21 cellular contexts compared by ENCODE assay signal in genomic region chr6:122825180-122825579, GRCh38. TPM values are rescaled to one million over a fixed set of nuclear protein-coding genes. Genes with fewer than 3 reads are reported as not detected.
"Had no signal": no experiment of that assay in that cellular context is flagged by ENCODE, and none has a peak within 500 bp of the region (broad histone marks: within the 10 kb centered on the region; RNA-seq: fewer than 3 reads in every experiment).

No MANE protein-coding gene starts in this region.

- H3K27me3 ChIP-seq: body of pancreas, foreskin keratinocyte had no signal

- H3K4me1 ChIP-seq: body of pancreas, foreskin keratinocyte had no signal

- H3K9me3 Mint-ChIP-seq: activated CD4-positive, alpha-beta memory T cell treated with anti-CD3 and anti-CD28 coated beads for 36 hours; activated T-cell treated with anti-CD3 and anti-CD28 coated beads, Interleukin-2, amount 50 U/mL, for 24 hours; memory B cell; natural killer cell had no signal

- ATAC-seq: activated CD4-positive, alpha-beta T cell treated with anti-CD3 and anti-CD28 coated beads for 36 hours; activated CD8-positive, alpha-beta memory T cell treated with anti-CD3 and anti-CD28 coated beads, Interleukin-2, amount 10 ng/mL, durations not matched to agents 7 days and 5 days; body of pancreas; foreskin keratinocyte; left ventricle myocardium superior; natural killer cell; right cardiac atrium had no signal

- H3K4me1 Mint-ChIP-seq: activated CD4-positive, alpha-beta T cell treated with anti-CD3 and anti-CD28 coated beads for 36 hours; activated CD8-positive, alpha-beta memory T cell treated with anti-CD3 and anti-CD28 coated beads, Interleukin-2, amount 10 ng/mL, durations not matched to agents 7 days and 5 days; memory B cell; natural killer cell had no signal

- H3K4me3 ChIP-seq: body of pancreas, smooth muscle cell had no signal

- H3K36me3 Mint-ChIP-seq: activated CD4-positive, alpha-beta memory T cell treated with anti-CD3 and anti-CD28 coated beads for 36 hours; activated CD8-positive, alpha-beta memory T cell treated with anti-CD3 and anti-CD28 coated beads, Interleukin-2, amount 10 ng/mL, durations not matched to agents 7 days and 5 days; memory B cell; natural killer cell had no signal

- H3K9me3 ChIP-seq: body of pancreas had no signal

- H3K4me3 Mint-ChIP-seq: activated CD4-positive, alpha-beta memory T cell treated with anti-CD3 and anti-CD28 coated beads for 36 hours; activated CD4-positive, alpha-beta T cell treated with anti-CD3 and anti-CD28 coated beads for 36 hours; activated CD8-positive, alpha-beta memory T cell treated with anti-CD3 and anti-CD28 coated beads, Interleukin-2, amount 10 ng/mL, durations not matched to agents 7 days and 5 days; activated T-cell treated with anti-CD3 and anti-CD28 coated beads, Interleukin-2, amount 50 U/mL, for 24 hours; memory B cell; natural killer cell had no signal

- H3K27me3 Mint-ChIP-seq: memory B cell had no signal

- H3K27ac Mint-ChIP-seq: activated CD4-positive, alpha-beta memory T cell treated with anti-CD3 and anti-CD28 coated beads for 36 hours; activated CD4-positive, alpha-beta T cell treated with anti-CD3 and anti-CD28 coated beads for 36 hours; activated CD8-positive, alpha-beta memory T cell treated with anti-CD3 and anti-CD28 coated beads, Interleukin-2, amount 10 ng/mL, durations not matched to agents 7 days and 5 days; activated T-cell treated with anti-CD3 and anti-CD28 coated beads, Interleukin-2, amount 50 U/mL, for 24 hours; memory B cell; natural killer cell had no signal

- DNase-seq: activated CD4-positive, alpha-beta memory T cell treated with anti-CD3 and anti-CD28 coated beads for 36 hours; activated CD4-positive, alpha-beta T cell treated with anti-CD3 and anti-CD28 coated beads for 36 hours; activated CD8-positive, alpha-beta memory T cell treated with anti-CD3 and anti-CD28 coated beads, Interleukin-2, amount 10 ng/mL, durations not matched to agents 7 days and 5 days; activated naive CD4-positive, alpha-beta T cell treated with anti-CD3 and anti-CD28 coated beads, Interleukin-2, amount 50 U/mL, for 16 hours; activated T-cell treated with anti-CD3 and anti-CD28 coated beads, Interleukin-2, amount 50 U/mL, for 24 hours; body of pancreas; central memory CD4-positive, alpha-beta T cell; effector CD8-positive, alpha-beta T cell; foreskin keratinocyte; kidney glomerular epithelial cell; left ventricle myocardium superior; natural killer cell; occipital lobe; right cardiac atrium; stimulated activated CD4-positive, alpha-beta T cell treated with anti-CD3 and anti-CD28 coated beads, Interleukin-4, amount 100 ng/mL, for 4 hours; stimulated activated CD8-positive, alpha-beta memory T cell treated with anti-CD3 and anti-CD28 coated beads, Interleukin-4, amount 100 ng/mL, for 48 hours; stimulated activated naive CD4-positive, alpha-beta T cell treated with Interleukin-2 at 50 U/mL for 16 hours; WERI-Rb-1 had no signal

- H3K36me3 ChIP-seq: WERI-Rb-1 had no signal

- H3K27ac ChIP-seq: body of pancreas, foreskin keratinocyte, WERI-Rb-1 had no signal

RNA-seq across cellular contexts. Expression of gene SMPDL3A, which starts 36.1 kb away (rescaled TPM):
- total RNA-seq: activated CD4-positive, alpha-beta T cell treated with anti-CD3 and anti-CD28 coated beads for 36 hours had no signal

RNA-seq across cellular contexts. Expression of gene FABP7, which starts 45.7 kb away (rescaled TPM):
- total RNA-seq: activated CD4-positive, alpha-beta memory T cell treated with anti-CD3 and anti-CD28 coated beads for 36 hours; activated CD4-positive, alpha-beta T cell treated with anti-CD3 and anti-CD28 coated beads for 36 hours; activated CD8-positive, alpha-beta memory T cell treated with anti-CD3 and anti-CD28 coated beads, Interleukin-2, amount 10 ng/mL, durations not matched to agents 7 days and 5 days; body of pancreas; left ventricle myocardium superior; natural killer cell; posterior vena cava; smooth muscle cell had no signal
- polyA plus RNA-seq: smooth muscle cell had no signal
